In the genomic region with DNA sequence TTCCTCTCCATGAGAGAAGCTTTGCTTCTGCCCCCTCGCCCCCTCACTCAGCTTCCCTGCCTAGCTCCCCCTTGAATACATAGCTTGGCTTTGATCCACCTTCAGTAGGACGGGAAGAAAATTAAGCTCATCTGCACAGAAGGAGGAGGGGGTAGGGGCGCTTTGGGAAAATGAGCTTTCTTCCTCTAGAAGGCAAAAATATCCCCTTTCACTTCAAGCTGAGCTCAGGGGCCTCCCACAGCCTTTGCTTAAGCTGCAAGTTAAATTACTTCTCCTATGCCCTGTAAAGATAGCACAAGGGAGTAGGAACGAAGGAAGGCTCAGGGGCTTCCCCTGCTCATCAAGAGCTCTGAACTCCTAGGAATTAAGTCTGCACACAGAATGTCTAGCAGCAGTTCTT, we compare ENCODE assay signal across 1 cellular context.
TF ChIP-seq lines count a peak whose summit lies in the region.

No MANE protein-coding gene starts in this region.

TF ChIP-seq in HepG2, 621 proteins besides CTCF, POLR2A, EP300 and RAD21 (continued from another document):
- TF ChIP-seq JUND (CRISPR knock-in tag; IDR thresholded peaks at IDR 0.05) (no peak), AKAP8 (CRISPR knock-in tag; IDR thresholded peaks at IDR 0.05) (no peak), TOPORS (CRISPR knock-in tag; IDR thresholded peaks at IDR 0.05) (no peak)
